ENCODE assay signal across 15 cellular contexts in genomic region chr13:32253911-32254399, GRCh38.
DNase-seq lines count a peak whose midpoint lies in the region; ATAC-seq, FAIRE-seq and TF ChIP-seq lines count a peak whose summit lies in the region.
"Had no signal": no experiment of that assay in that cellular context is flagged by ENCODE, and none has a peak within 500 bp of the region (broad histone marks: within the 10 kb centered on the region; RNA-seq: fewer than 3 reads in every experiment).

No MANE protein-coding gene starts in this region.

- H3K27ac Mint-ChIP-seq in activated CD8-positive, alpha-beta T cell treated with anti-CD3 and anti-CD28 coated beads, Interleukin-2, amount 10 ng/mL, durations not matched to agents 7 days and 5 days, result no peak overlapping the region
- H3K27ac Mint-ChIP-seq: endodermal cell, IgD-negative memory B cell, nephron progenitor cell had no signal

- peaks cover 0 to 6% of the 10 kb centered on the region in 2 donors for H3K36me3 ChIP-seq in kidney (ENCODE audit: control insufficient read depth in 1 of 2, insufficient read depth in 2 of 2, low read length in 2 of 2)
- H3K36me3 ChIP-seq in psoas muscle (ENCODE audit: insufficient read depth in 1 of 2, low read depth in 1 of 2), result peaks cover 0 to 30% of the 10 kb centered on the region in 2 donors
- H3K36me3 ChIP-seq in SJCRH30, result no peaks in the 10 kb centered on the region
- H3K36me3 ChIP-seq: brain microvascular endothelial cell had no signal

- intact Hi-C loops in kidney (cut with DNase I) (no loop called here), psoas muscle (cut with DNase I) (no loop called here)

- FAIRE-seq in kidney (lab: Jason Lieb, UNC), result no peak

- POLR2A ChIA-PET in activated CD8-positive, alpha-beta T cell treated with anti-CD3 and anti-CD28 coated beads, Interleukin-2, amount 10 ng/mL, durations not matched to agents 7 days and 5 days (lab: Charles Lee), result interaction anchor here (0.8 kb wide), 1 partner anchor 61 kb away, joined by 4 read pairs; the partner anchor contains the start of genes BRCA2 and ZAR1L

- H3K9ac ChIP-seq in kidney (ENCODE audit: low read length in 2 of 2), result no peak overlapping the region

- H3K4me1 ChIP-seq in kidney (ENCODE audit: control insufficient read depth in 1 of 2, insufficient read depth in 1 of 2, low read depth in 1 of 2, low read length in 2 of 2), result no peaks in the 10 kb centered on the region
- H3K4me1 ChIP-seq in psoas muscle, result peaks cover 16% of the 10 kb centered on the region
- H3K4me1 ChIP-seq in SJCRH30, result peaks cover 10% of the 10 kb centered on the region

- H3K4me3 ChIP-seq in coronary artery, result peak overlapping the region; percentile 68
- H3K4me3 ChIP-seq in kidney (ENCODE audit: low read length in 2 of 2), result peak overlapping the region; percentile 3 to 38
- peak overlapping the region; percentile 58 for H3K4me3 ChIP-seq in psoas muscle
- no peak overlapping the region for H3K4me3 ChIP-seq in SJCRH30
- H3K4me3 ChIP-seq: SK-N-MC, smooth muscle cell had no signal

- H3K36me3 Mint-ChIP-seq in activated CD8-positive, alpha-beta T cell treated with anti-CD3 and anti-CD28 coated beads, Interleukin-2, amount 10 ng/mL, durations not matched to agents 7 days and 5 days (ENCODE audit: low read depth), result no peaks in the 10 kb centered on the region
- H3K36me3 Mint-ChIP-seq: IgD-negative memory B cell had no signal

- TF ChIP-seq CTCF in coronary artery (IDR thresholded peaks at IDR 0.05) (no peak), kidney (IDR thresholded peaks at IDR 0.05; ENCODE audit: borderline replicate concordance, extremely low read depth, insufficient read depth) (no peak), psoas muscle (IDR thresholded peaks at IDR 0.05) (no peak)

- H3K27me3 ChIP-seq in psoas muscle (ENCODE audit: insufficient read depth in 3 of 3, low read length in 2 of 3) (no peaks in the 10 kb centered on the region), SJCRH30 (no peaks in the 10 kb centered on the region)
- H3K27me3 ChIP-seq: brain microvascular endothelial cell had no signal

- peak overlapping the region; percentile 83 to 92 for H3K27ac ChIP-seq in coronary artery
- H3K27ac ChIP-seq in kidney (ENCODE audit: low read depth in 2 of 2, low read length in 2 of 2), result peak overlapping the region in 1 of 2 donors; percentile 10
- peak overlapping the region; percentile 71 for H3K27ac ChIP-seq in psoas muscle
- H3K27ac ChIP-seq in SJCRH30, result no peak overlapping the region
- H3K27ac ChIP-seq: brain microvascular endothelial cell, SK-N-MC had no signal

- no peaks in the 10 kb centered on the region for H3K9me3 Mint-ChIP-seq in activated CD8-positive, alpha-beta T cell treated with anti-CD3 and anti-CD28 coated beads, Interleukin-2, amount 10 ng/mL, durations not matched to agents 7 days and 5 days (ENCODE audit: insufficient read depth)
- H3K9me3 Mint-ChIP-seq: endodermal cell, IgD-negative memory B cell, nephron progenitor cell had no signal

- H3K9me3 ChIP-seq in kidney (ENCODE audit: control insufficient read depth in 1 of 2, low read length in 2 of 2) (no peaks in the 10 kb centered on the region), psoas muscle (no peaks in the 10 kb centered on the region), SJCRH30 (replicated peaks) (no peaks in the 10 kb centered on the region)

- H3K4me3 Mint-ChIP-seq in activated CD8-positive, alpha-beta T cell treated with anti-CD3 and anti-CD28 coated beads, Interleukin-2, amount 10 ng/mL, durations not matched to agents 7 days and 5 days, result no peak overlapping the region
- H3K4me3 Mint-ChIP-seq: endodermal cell, IgD-negative memory B cell, nephron progenitor cell had no signal

- CTCF ChIA-PET in activated CD8-positive, alpha-beta T cell treated with anti-CD3 and anti-CD28 coated beads, Interleukin-2, amount 10 ng/mL, durations not matched to agents 7 days and 5 days (lab: Charles Lee), result interaction anchor here (3.1 kb wide), 1 partner anchor 14 kb away, joined by 14 read pairs; no protein-coding TSS in a partner anchor

- H3K4me1 Mint-ChIP-seq in activated CD8-positive, alpha-beta T cell treated with anti-CD3 and anti-CD28 coated beads, Interleukin-2, amount 10 ng/mL, durations not matched to agents 7 days and 5 days (ENCODE audit: low read depth), result no peaks in the 10 kb centered on the region
- H3K4me1 Mint-ChIP-seq: endodermal cell, IgD-negative memory B cell had no signal

- DNase-seq in coronary artery (ENCODE audit: low spot score) (no peak), kidney (no peak), psoas muscle (no peak), ureter (ENCODE audit: low spot score) (peak; percentile 53), SJCRH30 (no peak)
- DNase-seq in activated CD8-positive, alpha-beta T cell treated with anti-CD3 and anti-CD28 coated beads, Interleukin-2, amount 10 ng/mL, durations not matched to agents 7 days and 5 days, result no peak
- DNase-seq: brain microvascular endothelial cell, DND-41, endodermal cell, nephron progenitor cell had no signal

- H3K27me3 Mint-ChIP-seq in activated CD8-positive, alpha-beta T cell treated with anti-CD3 and anti-CD28 coated beads, Interleukin-2, amount 10 ng/mL, durations not matched to agents 7 days and 5 days (ENCODE audit: low read depth), result peaks cover 11% of the 10 kb centered on the region

- ATAC-seq in psoas muscle, result peak; percentile 40 to 69 (median 49)
- no peak for ATAC-seq in GM19324 (IDR thresholded peaks at IDR 0.05; ENCODE audit: low FRiP score, unreplicated experiment)
- ATAC-seq in activated CD8-positive, alpha-beta T cell treated with anti-CD3 and anti-CD28 coated beads, Interleukin-2, amount 10 ng/mL, durations not matched to agents 7 days and 5 days, result no peak
- no peak for ATAC-seq in GM19463 (IDR thresholded peaks at IDR 0.05; ENCODE audit: unreplicated experiment)

- WGBS in psoas muscle, 3 donors, result 41 to 44% (median 42%) methylated on average over 14 of the region's 14 CpGs

Comparison
In these comparisons a context has a peak if more than half of its experiments do, and no peak if none do; other contexts are left out.
1. ATAC-seq: peak in psoas muscle (4 of 4); none in GM19324 (single experiment), activated CD8-positive, alpha-beta T cell treated with anti-CD3 and anti-CD28 coated beads, Interleukin-2, amount 10 ng/mL, durations not matched to agents 7 days and 5 days (single experiment) and GM19463 (single experiment).